In the genomic region with DNA sequence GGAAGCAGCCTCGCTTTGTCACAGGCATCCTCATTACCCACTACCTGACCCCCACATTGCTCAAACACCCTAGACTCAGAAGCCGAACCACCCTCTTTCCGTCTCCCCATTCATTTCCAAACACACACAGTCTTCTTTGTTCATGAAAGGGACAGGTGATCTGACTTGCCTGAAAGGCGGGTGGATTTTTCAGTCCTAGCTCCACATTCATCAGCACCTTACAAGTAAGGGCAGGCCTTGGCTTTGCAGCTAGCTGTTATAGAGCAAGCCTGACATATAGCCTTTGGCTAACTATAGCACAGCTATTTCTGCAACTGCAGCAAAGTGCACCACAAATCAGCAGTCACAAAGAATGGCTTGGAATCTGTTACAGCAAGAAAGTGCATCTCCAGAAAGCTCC, we compare ENCODE assay signal across 20 cellular contexts.
DNase-seq lines count a peak whose midpoint lies in the region; ATAC-seq and TF ChIP-seq lines count a peak whose summit lies in the region.
"Had no signal": no experiment of that assay in that cellular context is flagged by ENCODE, and none has a peak within 500 bp of the region (broad histone marks: within the 10 kb centered on the region; RNA-seq: fewer than 3 reads in every experiment).

No MANE protein-coding gene starts in this region.

- TF ChIP-seq EP300 in suprapubic skin (IDR thresholded peaks at IDR 0.05), result no peak

- 4% methylated on average over 4 of the region's 4 CpGs for WGBS in mammary epithelial cell (ENCODE audit: low coverage, missing lambda C conversion rate)
- WGBS in suprapubic skin, result 57% methylated on average over 4 of the region's 4 CpGs

- H3K9me3 ChIP-seq in mammary epithelial cell (replicated peaks; ENCODE audit: insufficient read depth, low read length) (no peaks in the 10 kb centered on the region), suprapubic skin (no peaks in the 10 kb centered on the region), vagina (no peaks in the 10 kb centered on the region)

- H3K36me3 ChIP-seq in mammary epithelial cell (ENCODE audit: insufficient read depth, low read length) (no peaks in the 10 kb centered on the region), suprapubic skin (no peaks in the 10 kb centered on the region), vagina (no peaks in the 10 kb centered on the region)

- no peak overlapping the region for H3K9ac ChIP-seq in mammary epithelial cell (ENCODE audit: insufficient read depth, low read length)

- DNase-seq in mammary epithelial cell, result peak; percentile 93
- DNase-seq in MCF 10A (ENCODE audit: unreplicated experiment), result no peak
- peak; percentile 88 to 94 for DNase-seq in foreskin keratinocyte
- DNase-seq in suprapubic skin (ENCODE audit: low spot score in 2 of 2), result no peak
- no peak for DNase-seq in stimulated activated CD4-positive, alpha-beta T cell treated with anti-CD3 and anti-CD28 coated beads, Interleukin-4, amount 100 ng/mL, for 24 hours
- DNase-seq in T-helper 2 cell, result no peak
- no peak for DNase-seq in vagina (ENCODE audit: extremely low spot score in 2 of 2)
- DNase-seq: Calu3, DMS79, KBM-7, NCI-H1048, NCI-H146, NCI-H446, NCI-H82, SHP77 had no signal

- no peak overlapping the region for H3K4me3 Mint-ChIP-seq in MCF 10A (ENCODE audit: unreplicated experiment)
- peak overlapping the region; percentile 82 for H3K4me3 Mint-ChIP-seq in activated T-helper 17 cell treated with anti-CD3 and anti-CD28 coated beads, Interleukin-2, amount 50 U/mL, for 72 hours
- H3K4me3 Mint-ChIP-seq: GM23338 had no signal

- CTCF ChIA-PET in mammary epithelial cell (lab: Charles Lee; ENCODE audit: low non-redundant PET) (interaction anchor here (0.6 kb wide), 1 partner anchor 1397 kb away, joined by 3 read pairs; no protein-coding TSS in a partner anchor), MCF 10A (lab: Yijun Ruan, JAX) (interaction anchor here (0.5 to 1.1 kb wide), 2 partner anchors 448 to 714 kb away, joined by 3 read pairs; no protein-coding TSS in a partner anchor)

- BruUV-seq in mammary epithelial cell (replicated peaks; lab: Mats Ljungman, UMichigan) (no TSS peak), MCF 10A (replicated peaks; lab: Mats Ljungman, UMichigan) (no TSS peak)

- in situ Hi-C loops in mammary epithelial cell (cut with MboI; ENCODE audit: low sequenced_read_pairs in 2 of 2), result no loop called here

- no peaks in the 10 kb centered on the region for H3K79me2 ChIP-seq in mammary epithelial cell (ENCODE audit: insufficient read depth, low read length)

- no peak overlapping the region for H3K27ac Mint-ChIP-seq in MCF 10A (ENCODE audit: low read depth, unreplicated experiment)
- peak overlapping the region; percentile 94 for H3K27ac Mint-ChIP-seq in activated T-helper 17 cell treated with anti-CD3 and anti-CD28 coated beads, Interleukin-2, amount 50 U/mL, for 72 hours

- TF ChIP-seq CTCF in mammary epithelial cell (conservative IDR thresholded peaks at IDR 0.05 in 1 of 2, IDR thresholded peaks at IDR 0.05 in 1 of 2; ENCODE audit: extremely low read depth in 1 of 2, insufficient read depth in 1 of 2, low read depth in 1 of 2, low read length in 2 of 2), result no peak
- TF ChIP-seq CTCF in MCF 10A (IDR thresholded peaks at IDR 0.05; ENCODE audit: unreplicated experiment), result no peak
- no peak for TF ChIP-seq CTCF in foreskin keratinocyte (conservative IDR thresholded peaks at IDR 0.05)
- TF ChIP-seq CTCF in suprapubic skin (IDR thresholded peaks at IDR 0.05), result no peak
- no peak for TF ChIP-seq CTCF in vagina (IDR thresholded peaks at IDR 0.05)

- no peaks in the 10 kb centered on the region for H3K9me3 Mint-ChIP-seq in MCF 10A (ENCODE audit: unreplicated experiment)
- peaks cover 4% of the 10 kb centered on the region for H3K9me3 Mint-ChIP-seq in activated T-helper 17 cell treated with anti-CD3 and anti-CD28 coated beads, Interleukin-2, amount 50 U/mL, for 72 hours
- H3K9me3 Mint-ChIP-seq: GM23338 had no signal

- H3K27ac ChIP-seq in mammary epithelial cell (ENCODE audit: insufficient read depth, low read depth, low read length), result no peak overlapping the region
- no peak overlapping the region for H3K27ac ChIP-seq in foreskin keratinocyte
- peak overlapping the region; percentile 30 for H3K27ac ChIP-seq in suprapubic skin
- no peak overlapping the region for H3K27ac ChIP-seq in vagina
- H3K27ac ChIP-seq: C4-2B, HL-60 had no signal

- TF ChIP-seq POLR2A in suprapubic skin (IDR thresholded peaks at IDR 0.05) (no peak), vagina (IDR thresholded peaks at IDR 0.05) (no peak)

- dilution Hi-C loops in mammary epithelial cell (cut with HindIII; ENCODE audit: low sequenced_read_pairs), result no loop called here

- H4K20me1 ChIP-seq in mammary epithelial cell (ENCODE audit: insufficient read depth, low read length), result no peaks in the 10 kb centered on the region

- ATAC-seq in activated T-helper 17 cell treated with anti-CD3 and anti-CD28 coated beads, Interleukin-2, amount 50 U/mL, for 72 hours (replicated peaks), result no peak
- peak; percentile 73 for ATAC-seq in foreskin keratinocyte
- ATAC-seq: GM23338, Panc1 had no signal

- H3K27me3 ChIP-seq in mammary epithelial cell (ENCODE audit: insufficient read depth, low read length), result no peaks in the 10 kb centered on the region
- H3K27me3 ChIP-seq in foreskin keratinocyte, result no peaks in the 10 kb centered on the region
- H3K27me3 ChIP-seq in suprapubic skin, result no peaks in the 10 kb centered on the region
- no peaks in the 10 kb centered on the region for H3K27me3 ChIP-seq in vagina

- H3K4me2 ChIP-seq in mammary epithelial cell (ENCODE audit: insufficient read depth, low read depth, low read length), result peak overlapping the region; percentile 32
- H3K4me2 ChIP-seq: GM23338 had no signal

- intact Hi-C loops in mammary epithelial cell (cut with micrococcal nuclease), result loop anchor here (10.0 kb wide), 1 partner anchor 124 kb away; no protein-coding TSS in a partner anchor
- intact Hi-C loops in MCF 10A (cut with micrococcal nuclease), result no loop called here
- intact Hi-C loops in vagina (cut with DNase I), result no loop called here

- no peaks in the 10 kb centered on the region for H3K27me3 Mint-ChIP-seq in MCF 10A (ENCODE audit: insufficient read depth, unreplicated experiment)
- H3K27me3 Mint-ChIP-seq in activated T-helper 17 cell treated with anti-CD3 and anti-CD28 coated beads, Interleukin-2, amount 50 U/mL, for 72 hours, result no peaks in the 10 kb centered on the region

- H3K4me3 ChIP-seq in mammary epithelial cell (replicated peaks in 1 of 3; ENCODE audit: insufficient read depth in 1 of 3, low read depth in 2 of 3, low read length in 3 of 3) (no peak overlapping the region), suprapubic skin (no peak overlapping the region), vagina (no peak overlapping the region)
- H3K4me3 ChIP-seq: GM23338 had no signal

- peaks cover 24% of the 10 kb centered on the region for H3K4me1 ChIP-seq in mammary epithelial cell (ENCODE audit: insufficient read depth, low read length)
- peaks cover 20% of the 10 kb centered on the region for H3K4me1 ChIP-seq in foreskin keratinocyte
- peaks cover 33% of the 10 kb centered on the region for H3K4me1 ChIP-seq in suprapubic skin
- H3K4me1 ChIP-seq in vagina, result no peaks in the 10 kb centered on the region

- H2AFZ ChIP-seq in mammary epithelial cell (ENCODE audit: low read depth, low read length), result peak overlapping the region; percentile 54
- H2AFZ ChIP-seq: GM23338 had no signal

- POLR2A ChIA-PET in MCF 10A (lab: Yijun Ruan, JAX), result interaction anchor here (1.0 to 3.2 kb wide), 9 partner anchors 9 to 460 kb away, joined by 3 to 19 read pairs (median 4); no protein-coding TSS in a partner anchor

- peaks cover 18% of the 10 kb centered on the region for H3K4me1 Mint-ChIP-seq in MCF 10A (ENCODE audit: insufficient read depth, unreplicated experiment)
- peaks cover 42% of the 10 kb centered on the region for H3K4me1 Mint-ChIP-seq in activated T-helper 17 cell treated with anti-CD3 and anti-CD28 coated beads, Interleukin-2, amount 50 U/mL, for 72 hours

- peaks cover 7% of the 10 kb centered on the region for H3K36me3 Mint-ChIP-seq in MCF 10A (ENCODE audit: insufficient read depth, unreplicated experiment)
- peaks cover 6% of the 10 kb centered on the region for H3K36me3 Mint-ChIP-seq in activated T-helper 17 cell treated with anti-CD3 and anti-CD28 coated beads, Interleukin-2, amount 50 U/mL, for 72 hours (ENCODE audit: low read depth)

Comparison
In these comparisons a context has a peak if more than half of its experiments do, and no peak if none do; other contexts are left out.
1. DNase-seq: peak in mammary epithelial cell (single experiment) and foreskin keratinocyte (2 of 2); none in MCF 10A (single experiment), suprapubic skin (0 of 2), stimulated activated CD4-positive, alpha-beta T cell treated with anti-CD3 and anti-CD28 coated beads, Interleukin-4, amount 100 ng/mL, for 24 hours (single experiment), T-helper 2 cell (0 of 5) and vagina (0 of 2).